In the genomic region with DNA sequence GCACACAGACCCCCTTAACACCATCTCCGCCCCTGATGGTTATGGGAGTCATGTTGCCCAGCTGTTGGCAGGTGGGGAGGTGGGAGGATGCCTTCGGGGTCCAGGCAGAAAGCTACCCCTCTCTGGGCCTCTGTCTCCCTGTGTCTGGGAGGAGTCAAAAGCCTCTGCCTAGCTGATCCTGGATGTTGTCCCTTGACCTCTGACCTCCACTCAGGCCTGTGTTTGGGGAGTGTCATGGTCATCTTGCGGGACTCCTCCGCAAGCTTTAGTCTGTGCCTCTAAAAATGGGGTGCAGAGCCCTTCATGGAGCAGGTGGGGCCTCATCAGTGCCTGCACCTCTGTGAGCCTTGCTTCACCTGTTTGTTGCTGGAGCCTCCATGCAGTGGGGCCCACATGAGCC, we compare ENCODE assay signal across 1 cellular context.
TF ChIP-seq lines count a peak whose summit lies in the region.

No MANE protein-coding gene starts in this region.

TF ChIP-seq in K562, 482 proteins besides CTCF, POLR2A, EP300 and RAD21:
- no peak for TF ChIP-seq ZEB2 (IDR thresholded peaks at IDR 0.05)
- TF ChIP-seq NR2C1 (IDR thresholded peaks at IDR 0.05): no peak
- 0 out of 2 replicates have a peak, but pooled peaks have one; percentile 50 for TF ChIP-seq NR2C1 (tag; IDR thresholded peaks at IDR 0.05)
- TF ChIP-seq ZNF778 (CRISPR knock-in tag; IDR thresholded peaks at IDR 0.05): no peak
- TF ChIP-seq ZNF175 (CRISPR knock-in tag; IDR thresholded peaks at IDR 0.05; ENCODE audit: low read depth): no peak
- no peak for TF ChIP-seq CHD1 (IDR thresholded peaks at IDR 0.05; ENCODE audit: low read length)
